1 cellular context compared by ENCODE assay signal in genomic region chr16:58026705-58027340, GRCh38.
TF ChIP-seq lines count a peak whose summit lies in the region.

No MANE protein-coding gene starts in this region.

TF ChIP-seq in liver, 16 proteins besides CTCF, POLR2A, EP300 and RAD21 (continued from another document):
- TF ChIP-seq ZBTB33 (IDR thresholded peaks at IDR 0.05) = no peak
- TF ChIP-seq RXRA (IDR thresholded peaks at IDR 0.05) = no peak
